Comparison of ENCODE assay signal across 8 cellular contexts in genomic region chr11:65334696-65335295, GRCh38. TPM values are rescaled to one million over a fixed set of nuclear protein-coding genes. Genes with fewer than 3 reads are reported as not detected.
DNase-seq lines count a peak whose midpoint lies in the region; ATAC-seq and TF ChIP-seq lines count a peak whose summit lies in the region.

No MANE protein-coding gene starts in this region.

- TF ChIP-seq POLR2A in HCT116 (IDR thresholded peaks at IDR 0.05; ENCODE audit: borderline replicate concordance, extremely low read depth, insufficient read depth, insufficient read length): no peak

- H3K4me2 ChIP-seq in HCT116 (ENCODE audit: low read length) (peak overlapping the region; percentile 88), SU-DHL-6 (ENCODE audit: low read depth, low read length, poor library complexity, severe bottlenecking) (peak overlapping the region; percentile 62), skeletal muscle satellite cell (ENCODE audit: low read length) (peak overlapping the region; percentile 95)

- H3K27me3 ChIP-seq in HCT116 (ENCODE audit: insufficient read depth, low read length): no peaks in the 10 kb centered on the region
- H3K27me3 ChIP-seq in SU-DHL-6 (ENCODE audit: low read length): no peaks in the 10 kb centered on the region
- no peaks in the 10 kb centered on the region for H3K27me3 ChIP-seq in foreskin keratinocyte
- H3K27me3 ChIP-seq in skeletal muscle satellite cell (ENCODE audit: control insufficient read depth, insufficient read depth, low read length): no peaks in the 10 kb centered on the region

- CTCF ChIA-PET in HCT116 (lab: Charles Lee): interaction anchor here (6.9 to 8.5 kb wide), 2 partner anchors 19 to 58 kb away, joined by 103 to 202 read pairs; partner anchors contain the start of gene CDC42EP2

- peaks cover 59% of the 10 kb centered on the region for H3K79me2 ChIP-seq in HCT116 (ENCODE audit: insufficient read depth, low read length)
- peaks cover 59% of the 10 kb centered on the region for H3K79me2 ChIP-seq in SU-DHL-6 (ENCODE audit: insufficient read depth, low read length)

- H4K20me1 ChIP-seq in HCT116 (ENCODE audit: insufficient read depth) (peaks cover 8% of the 10 kb centered on the region; the same call in 1 of the 2 replicates), SU-DHL-6 (ENCODE audit: low read depth, low read length) (no peaks in the 10 kb centered on the region)

- RAD21 ChIA-PET in HCT116 (lab: Charles Lee; ENCODE audit: low non-redundant PET in 1 of 2, low total read pairs in 2 of 2, uncharacterized antibody in 2 of 2, unreplicated experiment in 2 of 2): no interaction called here

- DNase-seq in HCT116 (ENCODE audit: low read depth, low spot score) (no peak), foreskin keratinocyte (no peak), HT-29 (ENCODE audit: low spot score) (no peak), GDM1 (lab: John Stamatoyannopoulos, UW) (no peak), NCI-H526 treated with DMSO at 0.1 percent for 48 hours (lab: John Stamatoyannopoulos, UW) (no peak), putamen (ENCODE audit: low spot score) (no peak)

- peaks cover 11% of the 10 kb centered on the region; the same call in 1 of the 2 replicates for H3F3A ChIP-seq in SU-DHL-6 (ENCODE audit: insufficient read depth)

- peak overlapping the region; percentile 90 for H3K9ac ChIP-seq in HCT116 (ENCODE audit: low read length)
- peak overlapping the region; percentile 70 for H3K9ac ChIP-seq in SU-DHL-6 (ENCODE audit: low read length)
- H3K9ac ChIP-seq in skeletal muscle satellite cell (ENCODE audit: low read depth, low read length): peak overlapping the region; percentile 98

- H2AFZ ChIP-seq in HCT116 (ENCODE audit: low read depth, low read length, poor library complexity, severe bottlenecking) (no peak overlapping the region), SU-DHL-6 (ENCODE audit: low read depth, low read length, severe bottlenecking) (no peak overlapping the region)

- ATAC-seq in HCT116: no peak
- ATAC-seq in foreskin keratinocyte: no peak

- TF ChIP-seq RAD21 in HCT116 (IDR thresholded peaks at IDR 0.05; ENCODE audit: low read depth): no peak

- H3K4me1 ChIP-seq in HCT116 (ENCODE audit: control insufficient read depth in 1 of 2, insufficient read depth in 2 of 2, low read length in 2 of 2): peaks cover 10 to 23% of the 10 kb centered on the region in 2 experiments
- peaks cover 5% of the 10 kb centered on the region for H3K4me1 ChIP-seq in foreskin keratinocyte
- peaks cover 9% of the 10 kb centered on the region for H3K4me1 ChIP-seq in skeletal muscle satellite cell (ENCODE audit: control insufficient read depth, insufficient read depth, low read length)

- H3K36me3 ChIP-seq in HCT116 (ENCODE audit: control insufficient read depth in 1 of 2, insufficient read depth in 2 of 2, low read length in 2 of 2) (0 out of 4 replicates have a peak, but pooled peaks cover 0 to 5% of the 10 kb centered on the region in 2 experiments), SU-DHL-6 (ENCODE audit: low read length) (no peaks in the 10 kb centered on the region), skeletal muscle satellite cell (ENCODE audit: insufficient read depth, low read length) (peaks cover 12% of the 10 kb centered on the region)

- H3K9me3 ChIP-seq in HCT116 (ENCODE audit: control insufficient read depth in 1 of 2, insufficient read depth in 1 of 2, low read depth in 1 of 2, low read length in 2 of 2) (no peaks in the 10 kb centered on the region), SU-DHL-6 (ENCODE audit: insufficient read depth, low read length) (no peaks in the 10 kb centered on the region), skeletal muscle satellite cell (replicated peaks; ENCODE audit: low read length) (no peaks in the 10 kb centered on the region)

- TF ChIP-seq CTCF in HCT116 (IDR thresholded peaks at IDR 0.05 in 2 of 3, conservative IDR thresholded peaks at IDR 0.05 in 1 of 3; ENCODE audit: borderline replicate concordance in 1 of 3, insufficient read depth in 1 of 3, low read depth in 2 of 3, low read length in 2 of 3) (no peak), SU-DHL-6 (IDR thresholded peaks at IDR 0.05; ENCODE audit: insufficient read depth, low read length, poor library complexity, severe bottlenecking) (no peak), foreskin keratinocyte (conservative IDR thresholded peaks at IDR 0.05) (no peak)

- no TSS peak for BruUV-seq in HCT116 (replicated peaks; lab: Mats Ljungman, UMichigan)

- intact Hi-C loops in HCT116 (cut with micrococcal nuclease): no loop called here

- H3K4me3 ChIP-seq in HCT116 (replicated peaks in 1 of 2; ENCODE audit: low read depth in 1 of 2, low read length in 2 of 2): peak overlapping the region; percentile 70 to 93
- peak overlapping the region; percentile 68 for H3K4me3 ChIP-seq in SU-DHL-6 (ENCODE audit: insufficient read depth, low read length, poor library complexity, severe bottlenecking)
- peak overlapping the region; percentile 99 for H3K4me3 ChIP-seq in skeletal muscle satellite cell (ENCODE audit: low read length)

- POLR2A ChIA-PET in HCT116 (lab: Charles Lee): interaction anchor here (1.0 to 2.4 kb wide), 3 partner anchors 60 to 167 kb away, joined by 3 to 12 read pairs (median 3); partner anchors contain the start of gene MALAT1

- H3K9me2 ChIP-seq in HCT116 (ENCODE audit: insufficient read depth) (no peaks in the 10 kb centered on the region), SU-DHL-6 (replicated peaks; ENCODE audit: insufficient read depth, low read length) (no peaks in the 10 kb centered on the region)

- H3K27ac ChIP-seq in HCT116 (ENCODE audit: low read depth, low read length) (peak overlapping the region; percentile 73), SU-DHL-6 (ENCODE audit: low read depth, low read length) (no peak overlapping the region), foreskin keratinocyte (peak overlapping the region; percentile 41)

TF ChIP-seq in HCT116, 20 proteins besides CTCF, POLR2A, EP300 and RAD21:
- TF ChIP-seq TCF7L2 (IDR thresholded peaks at IDR 0.05; ENCODE audit: borderline replicate concordance, extremely low read depth, insufficient read depth, insufficient read length) (no peak), ATF3 (IDR thresholded peaks at IDR 0.05) (no peak), ZNF274 (IDR thresholded peaks at IDR 0.05; ENCODE audit: low read depth, low read length) (no peak), JUND (IDR thresholded peaks at IDR 0.05) (no peak), YY1 (IDR thresholded peaks at IDR 0.05; ENCODE audit: extremely low read depth, insufficient replicate concordance, low read depth, low read length) (no peak), ZBTB33 (IDR thresholded peaks at IDR 0.05; ENCODE audit: extremely low read depth, insufficient replicate concordance, low read length) (no peak), MAX (IDR thresholded peaks at IDR 0.05) (no peak)
TF ChIP-seq in HCT116: peak in this region for 0.

RNA-seq across cellular contexts. Expression of gene DPF2, which starts 1.1 kb away (rescaled TPM):
- total RNA-seq in HCT116 (2021; ENCODE audit: unreplicated experiment) (72.0 TPM), foreskin keratinocyte (29.1 and 31.7 TPM in 2 replicates)
- polyA plus RNA-seq in HCT116 (2012): 57.3 and 62.2 TPM in 2 replicates
- 38.0 and 38.7 TPM in 2 replicates for polyA plus RNA-seq in foreskin keratinocyte
- total RNA-seq in skeletal muscle satellite cell (2012; rRNA removed): 32.3 and 34.5 TPM in 2 replicates
- total RNA-seq in HT-29 (2014; rRNA removed; shearing (Covaris generic)): 28.8 and 30.2 TPM in 2 replicates

RNA-seq across cellular contexts. Expression of gene TIGD3, which starts 19.8 kb away (rescaled TPM):
- 2.4 TPM for total RNA-seq in HCT116 (2021; ENCODE audit: unreplicated experiment)
- 1.5 and 1.6 TPM in 2 replicates for polyA plus RNA-seq in HCT116 (2012)
- 0.07 and 0.14 TPM in 2 replicates for total RNA-seq in foreskin keratinocyte
- 0.10 and 0.13 TPM in 2 replicates for polyA plus RNA-seq in foreskin keratinocyte
- total RNA-seq in skeletal muscle satellite cell (2012; rRNA removed): under 0.01 TPM in 1 of 2 replicates, not detected in the other
- total RNA-seq in HT-29 (2014; rRNA removed; shearing (Covaris generic)): 2.9 and 3.0 TPM in 2 replicates

RNA-seq across cellular contexts. Expression of gene CDC42EP2, which starts 20.1 kb away (rescaled TPM):
- total RNA-seq in HCT116 (2021; ENCODE audit: unreplicated experiment) (15.4 TPM), foreskin keratinocyte (20.3 and 22.2 TPM in 2 replicates)
- 17.2 and 20.4 TPM in 2 replicates for polyA plus RNA-seq in HCT116 (2012)
- polyA plus RNA-seq in foreskin keratinocyte: 26.2 and 31.5 TPM in 2 replicates
- total RNA-seq in skeletal muscle satellite cell (2012; rRNA removed): 18.0 and 36.9 TPM in 2 replicates
- total RNA-seq in HT-29 (2014; rRNA removed; shearing (Covaris generic)): 30.9 and 36.5 TPM in 2 replicates

RNA-seq across cellular contexts. Expression of gene SLC25A45, which starts 47.6 kb away (rescaled TPM):
- 3.9 TPM for total RNA-seq in HCT116 (2021; ENCODE audit: unreplicated experiment)
- polyA plus RNA-seq in HCT116 (2012): 2.0 and 2.3 TPM in 2 replicates
- total RNA-seq in foreskin keratinocyte: 0.25 and 0.58 TPM in 2 replicates
- polyA plus RNA-seq in foreskin keratinocyte: 0.16 and 0.17 TPM in 2 replicates
- total RNA-seq in skeletal muscle satellite cell (2012; rRNA removed): 1.3 and 2.0 TPM in 2 replicates
- total RNA-seq in HT-29 (2014; rRNA removed; shearing (Covaris generic)): 5.8 and 8.8 TPM in 2 replicates

RNA-seq across cellular contexts. Expression of gene FRMD8, which starts 51.6 kb away (rescaled TPM):
- total RNA-seq in HCT116 (2021; ENCODE audit: unreplicated experiment) (35.8 TPM), foreskin keratinocyte (26.3 and 29.7 TPM in 2 replicates)
- polyA plus RNA-seq in HCT116 (2012): 12.9 and 20.6 TPM in 2 replicates
- 16.0 and 17.0 TPM in 2 replicates for polyA plus RNA-seq in foreskin keratinocyte
- total RNA-seq in skeletal muscle satellite cell (2012; rRNA removed): 40.3 and 51.8 TPM in 2 replicates
- total RNA-seq in HT-29 (2014; rRNA removed; shearing (Covaris generic)): 102 and 106 TPM in 2 replicates
